ENCODE assay signal across 8 cellular contexts in genomic region chr12:118120579-118121363, GRCh38. TPM values are rescaled to one million over a fixed set of nuclear protein-coding genes. Genes with fewer than 3 reads are reported as not detected.
DNase-seq lines count a peak whose midpoint lies in the region; ATAC-seq lines count a peak whose summit lies in the region.

No MANE protein-coding gene starts in this region.

- peak; percentile 58 to 78 (median 77) for DNase-seq in NCI-H1417 (lab: John Stamatoyannopoulos, UW)
- no peak for DNase-seq in NCI-H1417 treated with DMSO at 0.1 percent for 48 hours (lab: John Stamatoyannopoulos, UW)
- peak; percentile 22 for DNase-seq in NOMO-1 treated with dmso at 0.1 percent for 144 hours (lab: John Stamatoyannopoulos, UW; ENCODE audit: unreplicated experiment)
- peak; percentile 56 for DNase-seq in activated T-cell treated with anti-CD3 and anti-CD28 coated beads for 1 hour (ENCODE audit: low read depth)
- peak; percentile 74 for DNase-seq in mucosa of gallbladder (ENCODE audit: low spot score)

- ATAC-seq in HG03442 (IDR thresholded peaks at IDR 0.05; ENCODE audit: unreplicated experiment) (peak; percentile 50), esophagus mucosa (peak; percentile 81)
- peak; percentile 51 for ATAC-seq in stimulated activated memory B cell treated with anti-CD40 and anti-IgM and Interleukin-4, amounts not matched to agents 10 μg/mL and 1 μg/mL and 100 μg/mL, for 72 hours

- H3K36me3 Mint-ChIP-seq in stimulated activated memory B cell treated with anti-CD40 and anti-IgM and Interleukin-4, amounts not matched to agents 10 μg/mL and 1 μg/mL and 100 μg/mL, for 72 hours, result peaks cover 5% of the 10 kb centered on the region

- no peak overlapping the region for H3K27ac Mint-ChIP-seq in stimulated activated memory B cell treated with anti-CD40 and anti-IgM and Interleukin-4, amounts not matched to agents 10 μg/mL and 1 μg/mL and 100 μg/mL, for 72 hours

- H3K4me1 Mint-ChIP-seq in stimulated activated memory B cell treated with anti-CD40 and anti-IgM and Interleukin-4, amounts not matched to agents 10 μg/mL and 1 μg/mL and 100 μg/mL, for 72 hours, result peaks cover 8% of the 10 kb centered on the region

- H3K9me3 Mint-ChIP-seq in stimulated activated memory B cell treated with anti-CD40 and anti-IgM and Interleukin-4, amounts not matched to agents 10 μg/mL and 1 μg/mL and 100 μg/mL, for 72 hours, result no peaks in the 10 kb centered on the region

- H3K27me3 Mint-ChIP-seq in stimulated activated memory B cell treated with anti-CD40 and anti-IgM and Interleukin-4, amounts not matched to agents 10 μg/mL and 1 μg/mL and 100 μg/mL, for 72 hours, result no peaks in the 10 kb centered on the region

- H3K4me3 Mint-ChIP-seq in stimulated activated memory B cell treated with anti-CD40 and anti-IgM and Interleukin-4, amounts not matched to agents 10 μg/mL and 1 μg/mL and 100 μg/mL, for 72 hours, result no peak overlapping the region

RNA-seq across cellular contexts. Expression of gene PEBP1, which starts 15.2 kb away (rescaled TPM):
- 142 TPM for total RNA-seq in esophagus mucosa
- 246 TPM for total RNA-seq in mucosa of gallbladder

RNA-seq across cellular contexts. Expression of gene VSIG10, which starts 17.0 kb away (rescaled TPM):
- total RNA-seq in esophagus mucosa (14.5 TPM), mucosa of gallbladder (48.9 TPM)

RNA-seq across cellular contexts. Expression of gene WSB2, which starts 59.8 kb away (rescaled TPM):
- 86.7 TPM for total RNA-seq in esophagus mucosa
- total RNA-seq in mucosa of gallbladder, result 72.3 TPM
